Comparison of ENCODE assay signal across 8 cellular contexts in the genomic region with DNA sequence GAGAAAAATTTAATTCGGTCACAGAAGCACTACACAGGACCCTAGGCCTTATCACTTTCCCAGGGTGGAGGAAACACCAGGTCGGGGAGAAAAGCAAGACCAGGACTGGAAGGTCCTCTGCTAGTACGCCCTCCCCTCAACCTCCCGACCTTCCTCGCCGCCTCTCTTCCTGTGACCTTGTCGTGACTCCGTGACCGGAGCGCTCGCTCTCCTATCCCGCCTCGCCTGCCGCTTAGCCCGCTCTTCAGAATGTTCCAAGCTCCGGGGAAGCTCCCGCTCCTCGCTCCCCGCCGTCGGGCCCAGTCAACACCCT. TPM values are rescaled to one million over a fixed set of nuclear protein-coding genes. Genes with fewer than 3 reads are reported as not detected.
DNase-seq lines count a peak whose midpoint lies in the region; ATAC-seq and TF ChIP-seq lines count a peak whose summit lies in the region.

No MANE protein-coding gene starts in this region.

- H3K4me1 Mint-ChIP-seq in MCF 10A (ENCODE audit: insufficient read depth, unreplicated experiment) = peaks cover 22% of the 10 kb centered on the region

- POLR2A ChIA-PET in AG04450 (lab: Yijun Ruan, JAX) = interaction anchor here (0.5 to 0.6 kb wide), 2 partner anchors 185 to 1193 kb away, joined by 3 to 4 read pairs; no protein-coding TSS in a partner anchor
- POLR2A ChIA-PET in MCF 10A (lab: Yijun Ruan, JAX) = interaction anchor here (0.6 to 7.3 kb wide), 20 partner anchors 10 to 223 kb away, joined by 3 to 104 read pairs (median 9); a partner anchor contains a TSS

- no peaks in the 10 kb centered on the region for H3K9me3 Mint-ChIP-seq in MCF 10A (ENCODE audit: unreplicated experiment)

- CTCF ChIA-PET in AG04450 (lab: Charles Lee) = interaction anchor here (0.7 to 1.1 kb wide), 4 partner anchors 13 to 35 kb away, joined by 3 to 5 read pairs (median 4); no protein-coding TSS in a partner anchor
- CTCF ChIA-PET in MCF 10A (lab: Yijun Ruan, JAX) = interaction anchor here (0.8 to 1.6 kb wide), 6 partner anchors 9 to 25 kb away, joined by 3 to 6 read pairs (median 3); no protein-coding TSS in a partner anchor

- H3K36me3 Mint-ChIP-seq in MCF 10A (ENCODE audit: insufficient read depth, unreplicated experiment) = peaks cover 32% of the 10 kb centered on the region

- H3K36me3 ChIP-seq in Peyer's patch = no peaks in the 10 kb centered on the region

- ATAC-seq in GM18499 (IDR thresholded peaks at IDR 0.05; ENCODE audit: insufficient read depth, unreplicated experiment) (peak; percentile 25), HG02970 (IDR thresholded peaks at IDR 0.05; ENCODE audit: low FRiP score, unreplicated experiment) (peak; percentile 35)

- no peaks in the 10 kb centered on the region for H3K27me3 Mint-ChIP-seq in MCF 10A (ENCODE audit: insufficient read depth, unreplicated experiment)

- no peak for DNase-seq in AG04450 (ENCODE audit: low read depth, low spot score)
- peak; percentile 32 to 75 (median 59) for DNase-seq in Peyer's patch
- no peak for DNase-seq in MCF 10A (ENCODE audit: unreplicated experiment)
- DNase-seq in kidney tubule cell (ENCODE audit: low spot score) = peak; percentile 42
- DNase-seq in stimulated activated CD8-positive, alpha-beta memory T cell treated with anti-CD3 and anti-CD28 coated beads, Interleukin-4, amount 100 ng/mL, for 24 hours (ENCODE audit: low read depth) = peak; percentile 10
- no peak for DNase-seq in amniotic stem cell (lab: John Stamatoyannopoulos, UW)

- H3K4me3 ChIP-seq in AG04450 (ENCODE audit: low read depth, low read length) (peak overlapping the region; percentile 85), Peyer's patch (peak overlapping the region; percentile 65 to 79 (median 68))

- H3K9me3 ChIP-seq in AG04450 (ENCODE audit: control insufficient read depth, insufficient read depth, low read length) (peaks cover 3% of the 10 kb centered on the region; the same call in 1 of the 2 replicates), Peyer's patch (no peaks in the 10 kb centered on the region)

- intact Hi-C loops in MCF 10A (cut with micrococcal nuclease) = loop anchor here (5.0 kb wide), 1 partner anchor 34 kb away; no protein-coding TSS in a partner anchor

- TF ChIP-seq POLR2A in Peyer's patch (IDR thresholded peaks at IDR 0.05) = no peak

- H3K4me3 Mint-ChIP-seq in MCF 10A (ENCODE audit: unreplicated experiment) = peak overlapping the region; percentile 92

- TF ChIP-seq CTCF in AG04450 (IDR thresholded peaks at IDR 0.05; ENCODE audit: low read depth, low read length) (no peak), Peyer's patch (IDR thresholded peaks at IDR 0.05) (no peak), MCF 10A (IDR thresholded peaks at IDR 0.05; ENCODE audit: unreplicated experiment) (no peak)

- H3K27me3 ChIP-seq in AG04450 (ENCODE audit: control insufficient read depth, insufficient read depth, low read length) = peaks cover 4% of the 10 kb centered on the region
- H3K27me3 ChIP-seq in Peyer's patch = no peaks in the 10 kb centered on the region

- H3K4me1 ChIP-seq in Peyer's patch = peaks cover 0 to 37% (median 6%) of the 10 kb centered on the region in 4 donors

- BruUV-seq in MCF 10A (replicated peaks; lab: Mats Ljungman, UMichigan) = no TSS peak

- H3K27ac ChIP-seq in AG04450 (ENCODE audit: low read depth, low read length) (peak overlapping the region; percentile 85), Peyer's patch (peak overlapping the region; percentile 88 to 98 (median 96))

- peak overlapping the region; percentile 90 for H3K27ac Mint-ChIP-seq in MCF 10A (ENCODE audit: low read depth, unreplicated experiment)

RNA-seq across cellular contexts. Expression of a gene that starts 0.5 kb away (rescaled TPM):
- 158 and 225 TPM in 2 replicates for polyA plus RNA-seq in AG04450 (2011; rRNA removed)
- polyA minus RNA-seq in AG04450 (2011; rRNA and poly(A)+ RNA removed) = 19.3 and 39.3 TPM in 2 replicates
- total RNA-seq in Peyer's patch (100 to 1,000 TPM; 102 to 278 (median 204) TPM), MCF 10A (2022) (140 and 161 TPM in 2 replicates)

RNA-seq across cellular contexts. Expression of a gene that starts 5.5 kb away (rescaled TPM):
- 0.04 TPM in 1 of 2 replicates, not detected in the other for polyA plus RNA-seq in AG04450 (2011; rRNA removed)
- not detected in 2 replicates for polyA minus RNA-seq in AG04450 (2011; rRNA and poly(A)+ RNA removed)
- total RNA-seq in Peyer's patch = 10 to 100 TPM in 1 of 4 donors, 1 to 10 TPM in 2, under 1 TPM in 1; 0.83 to 10.1 (median 3.7) TPM
- 0.42 and 0.61 TPM in 2 replicates for total RNA-seq in MCF 10A (2022)

RNA-seq across cellular contexts. Expression of a gene that starts 30.7 kb away (rescaled TPM):
- polyA plus RNA-seq in AG04450 (2011; rRNA removed) = 0.20 TPM in 1 of 2 replicates, not detected in the other
- 0.51 TPM in 1 of 2 replicates, not detected in the other for polyA minus RNA-seq in AG04450 (2011; rRNA and poly(A)+ RNA removed)
- total RNA-seq in Peyer's patch = 1 to 10 TPM in 3 of 4 donors, not detected in 1; 1.4 to 6.8 (median 4.2) TPM
- total RNA-seq in MCF 10A (2022) = 1.1 and 1.3 TPM in 2 replicates

Comparison
In these comparisons a context has a peak if more than half of its experiments do, and no peak if none do; other contexts are left out.
1. DNase-seq: peak in Peyer's patch (3 of 3), kidney tubule cell (single experiment) and stimulated activated CD8-positive, alpha-beta memory T cell treated with anti-CD3 and anti-CD28 coated beads, Interleukin-4, amount 100 ng/mL, for 24 hours (single experiment); none in AG04450 (single experiment), MCF 10A (single experiment) and amniotic stem cell (single experiment).